Comparison of ENCODE assay signal across 1 cellular context in genomic region chr18:13823707-13824395, GRCh38.
TF ChIP-seq lines count a peak whose summit lies in the region.

Gene MC5R (plus strand): TSS chr18:13824149. CDS start chr18:13825766, 1,617 bp downstream.

TF ChIP-seq in K562, 482 proteins besides CTCF, POLR2A, EP300 and RAD21 (continued from another document):
- TF ChIP-seq CUX1 (CRISPR knock-in tag; IDR thresholded peaks at IDR 0.05) (no peak), E2F6 (IDR thresholded peaks at IDR 0.05; ENCODE audit: borderline replicate concordance in 1 of 2, extremely low read depth in 1 of 2, insufficient read depth in 1 of 2, insufficient read length in 1 of 2, low read depth in 1 of 2, low read length in 1 of 2, poor library complexity in 1 of 2, severe bottlenecking in 1 of 2) (peak in 1 of 2 experiments; percentile 24), SRSF9 (IDR thresholded peaks at IDR 0.05; ENCODE audit: borderline replicate concordance, low read depth, low read length) (no peak), L3MBTL2 (IDR thresholded peaks at IDR 0.05) (no peak), CTCFL (IDR thresholded peaks at IDR 0.05; ENCODE audit: borderline replicate concordance, insufficient read depth, low read depth, low read length, poor library complexity, severe bottlenecking) (peak; percentile 18), CSDE1 (IDR thresholded peaks at IDR 0.05) (no peak), BMI1 (IDR thresholded peaks at IDR 0.05; ENCODE audit: low read length) (no peak), MAX (CRISPR knock-in tag; IDR thresholded peaks at IDR 0.05) (no peak), POLR3G (IDR thresholded peaks at IDR 0.05; ENCODE audit: extremely low read depth, insufficient read length, insufficient replicate concordance) (no peak), PYGO2 (tag; IDR thresholded peaks at IDR 0.05) (no peak), HNRNPLL (IDR thresholded peaks at IDR 0.05; ENCODE audit: low read depth, low read length, poor library complexity, severe bottlenecking) (peak; percentile 19), ZFP30 (CRISPR knock-in tag; IDR thresholded peaks at IDR 0.05; ENCODE audit: borderline replicate concordance) (no peak), HIVEP1 (CRISPR knock-in tag; IDR thresholded peaks at IDR 0.05) (no peak), ARID3A (IDR thresholded peaks at IDR 0.05; ENCODE audit: borderline replicate concordance, low read depth, low read length) (no peak), EHMT2 (IDR thresholded peaks at IDR 0.05) (peak; percentile 50; the same call in 1 of the 2 replicates), XRCC4 (IDR thresholded peaks at IDR 0.05; ENCODE audit: extremely low read depth, insufficient read depth, insufficient read length) (no peak), BRD9 (IDR thresholded peaks at IDR 0.05; ENCODE audit: low read depth, partially characterized antibody) (no peak), SMC3 (conservative IDR thresholded peaks at IDR 0.05; ENCODE audit: insufficient read depth, low read depth, low read length) (peak; percentile 81), ZNF655 (CRISPR knock-in tag; IDR thresholded peaks at IDR 0.05) (no peak), YBX1 (IDR thresholded peaks at IDR 0.05) (no peak), TCF3 (CRISPR knock-in tag; IDR thresholded peaks at IDR 0.05) (no peak), STAG1 (CRISPR knock-in tag; IDR thresholded peaks at IDR 0.05; ENCODE audit: borderline replicate concordance) (peak; percentile 49; the same call in 1 of the 2 replicates), SMARCB1 (IDR thresholded peaks at IDR 0.05; ENCODE audit: insufficient read length, low read depth) (no peak), ERF (CRISPR knock-in tag; IDR thresholded peaks at IDR 0.05) (no peak), ZNF57 (CRISPR knock-in tag; IDR thresholded peaks at IDR 0.05) (no peak), CHD1 (IDR thresholded peaks at IDR 0.05; ENCODE audit: low read length) (no peak), TEAD4 (IDR thresholded peaks at IDR 0.05; ENCODE audit: low read length) (no peak), TEAD4 (CRISPR knock-in tag; IDR thresholded peaks at IDR 0.05; ENCODE audit: borderline replicate concordance) (no peak), CREBBP (IDR thresholded peaks at IDR 0.05; ENCODE audit: low read depth, low read length) (no peak), MECOM (CRISPR knock-in tag; IDR thresholded peaks at IDR 0.05) (no peak), NCOA1 (IDR thresholded peaks at IDR 0.05; ENCODE audit: low read depth) (no peak), HNRNPUL1 (IDR thresholded peaks at IDR 0.05; ENCODE audit: low read length) (no peak), ZHX1 (conservative IDR thresholded peaks at IDR 0.05; ENCODE audit: low read length) (no peak), ARID2 (IDR thresholded peaks at IDR 0.05) (no peak), ZBTB26 (CRISPR knock-in tag; IDR thresholded peaks at IDR 0.05) (0 out of 2 replicates have a peak, but pooled peaks have one; percentile 25), CXXC5 (CRISPR knock-in tag; IDR thresholded peaks at IDR 0.05) (0 out of 2 replicates have a peak, but pooled peaks have one; percentile 24), EGR1 (conservative IDR thresholded peaks at IDR 0.05) (peak; percentile 82), POLR2H (tag; IDR thresholded peaks at IDR 0.05; ENCODE audit: low read depth) (no peak), NCOA2 (IDR thresholded peaks at IDR 0.05; ENCODE audit: partially characterized antibody in 2 of 2) (no peak), TSC22D4 (tag; IDR thresholded peaks at IDR 0.05) (no peak), EWSR1 (IDR thresholded peaks at IDR 0.05; ENCODE audit: borderline replicate concordance, low read depth, partially characterized antibody) (no peak), NONO (IDR thresholded peaks at IDR 0.05; ENCODE audit: low read depth in 2 of 2, low read length in 1 of 2) (no peak), ELK3 (CRISPR knock-in tag; IDR thresholded peaks at IDR 0.05) (no peak), ZNF316 (IDR thresholded peaks at IDR 0.05) (no peak), ZNF175 (CRISPR knock-in tag; IDR thresholded peaks at IDR 0.05; ENCODE audit: low read depth) (no peak), COPS2 (conservative IDR thresholded peaks at IDR 0.05) (no peak), ZNF24 (IDR thresholded peaks at IDR 0.05) (no peak), TAF1 (IDR thresholded peaks at IDR 0.05; ENCODE audit: control insufficient read depth, extremely low read depth, insufficient read depth, low read length, severe bottlenecking) (no peak), HMG20A (CRISPR knock-in tag; conservative IDR thresholded peaks at IDR 0.05) (no peak)
